Comparison of ENCODE assay signal across 17 cellular contexts in genomic region chr7:148916186-148916585, GRCh38. TPM values are rescaled to one million over a fixed set of nuclear protein-coding genes. Genes with fewer than 3 reads are reported as not detected.
DNase-seq lines count a peak whose midpoint lies in the region; ATAC-seq lines count a peak whose summit lies in the region.
"Had no signal": no experiment of that assay in that cellular context is flagged by ENCODE, and none has a peak within 500 bp of the region (broad histone marks: within the 10 kb centered on the region; RNA-seq: fewer than 3 reads in every experiment).

No MANE protein-coding gene starts in this region.

- no peak for ATAC-seq in activated T-cell treated with anti-CD3 and anti-CD28 coated beads, Interleukin-2, amount 50 U/mL, for 72 hours (replicated peaks in 1 of 2)
- ATAC-seq in sciatic nerve: peak; percentile 84
- ATAC-seq in GM21367 (IDR thresholded peaks at IDR 0.05; ENCODE audit: unreplicated experiment): no peak
- ATAC-seq: GM23338, T-cell, WTC11 had no signal

- H3K27ac Mint-ChIP-seq in activated T-cell treated with anti-CD3 and anti-CD28 coated beads, Interleukin-2, amount 50 U/mL, for 72 hours: peak overlapping the region; percentile 33
- H3K27ac Mint-ChIP-seq: GM23338, neural progenitor cell, WTC11 had no signal

- intact Hi-C loops in sciatic nerve (cut with DNase I): no loop called here

- H3K9me3 Mint-ChIP-seq in activated T-cell treated with anti-CD3 and anti-CD28 coated beads, Interleukin-2, amount 50 U/mL, for 72 hours: no peaks in the 10 kb centered on the region
- H3K9me3 Mint-ChIP-seq: GM23338, T-cell, WTC11 had no signal

- no peaks in the 10 kb centered on the region for H3K27me3 Mint-ChIP-seq in activated T-cell treated with anti-CD3 and anti-CD28 coated beads, Interleukin-2, amount 50 U/mL, for 72 hours (ENCODE audit: low read depth)
- H3K27me3 Mint-ChIP-seq: T-cell had no signal

- peaks cover 85% of the 10 kb centered on the region for H3K4me1 Mint-ChIP-seq in activated T-cell treated with anti-CD3 and anti-CD28 coated beads, Interleukin-2, amount 50 U/mL, for 72 hours (ENCODE audit: low read depth)

- DNase-seq in activated T-cell treated with anti-CD3 and anti-CD28 coated beads, Interleukin-2, amount 50 U/mL, for 72 hours: no peak
- DNase-seq in activated T-cell treated with anti-CD3 and anti-CD28 coated beads, Interleukin-2, amount 50 U/mL, for 48 hours: no peak
- peak; percentile 16 for DNase-seq in NCI-H226
- peak; percentile 85 for DNase-seq in dedifferentiated amniotic fluid mesenchymal stem cell (ENCODE audit: extremely low spot score)
- DNase-seq in sciatic nerve (ENCODE audit: low spot score): no peak
- DNase-seq in NOMO-1 treated with dmso at 0.1 percent for 144 hours (lab: John Stamatoyannopoulos, UW; ENCODE audit: unreplicated experiment): no peak
- no peak for DNase-seq in stimulated activated CD4-positive, alpha-beta T cell treated with anti-CD3 and anti-CD28 coated beads, Interleukin-2, amount 100 ng/mL, for 48 hours
- DNase-seq: ACHN; activated CD8-positive, alpha-beta memory T cell treated with anti-CD3 and anti-CD28 coated beads, Interleukin-2, amount 50 U/mL, for 4 hours; cortex of kidney; NCI-H1436 treated with DMSO at 0.1 percent for 48 hours; sigmoid colon; T-cell had no signal

- H3K4me3 Mint-ChIP-seq in activated T-cell treated with anti-CD3 and anti-CD28 coated beads, Interleukin-2, amount 50 U/mL, for 72 hours: peak overlapping the region; percentile 3 to 12
- H3K4me3 Mint-ChIP-seq: GM23338, neural progenitor cell, WTC11 had no signal

- H3K36me3 Mint-ChIP-seq in activated T-cell treated with anti-CD3 and anti-CD28 coated beads, Interleukin-2, amount 50 U/mL, for 72 hours (ENCODE audit: insufficient read depth in 2 of 2): no peaks in the 10 kb centered on the region
- H3K36me3 Mint-ChIP-seq: neural progenitor cell, T-cell, WTC11 had no signal

RNA-seq across cellular contexts. Expression of gene EZH2, which starts 32.1 kb away (rescaled TPM):
- 100 to 1,000 TPM in 1 of 2 donors, 10 to 100 TPM in 1; 95.9 to 117 TPM for total RNA-seq in activated T-cell treated with anti-CD3 and anti-CD28 coated beads, Interleukin-2, amount 50 U/mL, for 72 hours
- total RNA-seq in sciatic nerve: 4.4 TPM

Comparison
In these comparisons a context has a peak if more than half of its experiments do, and no peak if none do; other contexts are left out.
1. DNase-seq: peak in NCI-H226 (single experiment) and dedifferentiated amniotic fluid mesenchymal stem cell (single experiment); none in activated T-cell treated with anti-CD3 and anti-CD28 coated beads, Interleukin-2, amount 50 U/mL, for 72 hours (0 of 2), activated T-cell treated with anti-CD3 and anti-CD28 coated beads, Interleukin-2, amount 50 U/mL, for 48 hours (0 of 2), sciatic nerve (single experiment), NOMO-1 treated with dmso at 0.1 percent for 144 hours (single experiment) and stimulated activated CD4-positive, alpha-beta T cell treated with anti-CD3 and anti-CD28 coated beads, Interleukin-2, amount 100 ng/mL, for 48 hours (0 of 2).
2. RNA of gene EZH2, which starts 32.1 kb away (total RNA-seq): 95.9 to 117 TPM in activated T-cell treated with anti-CD3 and anti-CD28 coated beads, Interleukin-2, amount 50 U/mL, for 72 hours; 4.4 TPM in sciatic nerve (single experiment); every median in the first group is over 10 times any median in the second.